8 cellular contexts compared by ENCODE assay signal in the genomic region with DNA sequence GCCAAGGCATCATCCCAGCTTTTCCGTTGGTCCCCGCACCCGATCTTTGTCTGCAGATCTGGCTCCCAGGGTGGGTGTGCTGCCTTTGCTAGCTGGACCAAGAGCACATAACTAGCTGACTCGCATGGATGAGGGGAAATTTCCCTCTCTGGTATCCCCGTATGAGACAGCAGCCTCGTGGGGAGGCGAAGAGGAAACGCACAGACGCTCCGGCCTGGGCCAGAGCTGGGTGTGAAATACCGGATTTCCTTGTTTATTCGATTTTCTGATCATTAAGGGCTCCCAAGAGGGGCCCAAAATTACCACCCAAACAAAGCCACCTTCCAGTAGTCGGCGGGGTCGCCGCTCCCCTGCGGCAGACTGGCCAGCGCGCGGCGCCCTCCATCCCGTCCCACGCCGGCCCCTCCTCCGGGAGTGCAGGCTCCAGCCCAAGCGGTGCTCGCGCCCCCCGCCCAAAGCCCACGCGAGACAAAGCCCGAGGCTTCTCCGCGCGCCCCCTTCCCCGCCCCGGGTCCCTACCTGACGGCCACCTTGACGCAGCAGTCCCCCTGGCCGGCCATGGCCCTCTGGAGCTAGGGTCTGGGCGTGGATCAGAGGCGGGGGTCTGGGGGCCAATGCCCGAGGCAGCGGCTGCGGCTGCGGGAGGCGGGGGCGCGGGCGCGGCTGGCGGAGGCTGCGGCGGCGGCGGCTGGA. TPM values are rescaled to one million over a fixed set of nuclear protein-coding genes. Genes with fewer than 3 reads are reported as not detected.
DNase-seq lines count a peak whose midpoint lies in the region; ATAC-seq and TF ChIP-seq lines count a peak whose summit lies in the region.

No MANE protein-coding gene starts in this region.

- H3K4me3 ChIP-seq in CD4-positive, CD25-positive, alpha-beta regulatory T cell (ENCODE audit: low read depth, low read length), result peak overlapping the region; percentile 86
- peak overlapping the region; percentile 25 for H3K4me3 ChIP-seq in fibroblast of mammary gland (ENCODE audit: control insufficient read depth, low read depth, low read length)
- peak overlapping the region; percentile 62 for H3K4me3 ChIP-seq in trophoblast cell (ENCODE audit: low read depth, low read length)

- H3K27ac ChIP-seq in CD4-positive, CD25-positive, alpha-beta regulatory T cell (ENCODE audit: insufficient read depth, low read length, poor library complexity, severe bottlenecking), result peak overlapping the region; percentile 87
- no peak overlapping the region for H3K27ac ChIP-seq in trophoblast cell (ENCODE audit: low read depth, low read length)

- H3K23ac ChIP-seq in trophoblast cell (ENCODE audit: low read length), result no peak overlapping the region

- no peaks in the 10 kb centered on the region for H3K9me3 ChIP-seq in CD4-positive, CD25-positive, alpha-beta regulatory T cell (ENCODE audit: control insufficient read depth in 2 of 2, low read length in 2 of 2)
- no peaks in the 10 kb centered on the region for H3K9me3 ChIP-seq in trophoblast cell (ENCODE audit: insufficient read depth, low read depth, low read length)

- H3K4me3 Mint-ChIP-seq in CD4-positive, CD25-positive, alpha-beta regulatory T cell, result peak overlapping the region; percentile 97 to 99 (median 98)

- H3K79me2 ChIP-seq in trophoblast cell (ENCODE audit: control insufficient read depth, insufficient read depth, low read length, poor library complexity), result no peaks in the 10 kb centered on the region

- H2AK5ac ChIP-seq in trophoblast cell (ENCODE audit: low read length), result no peak overlapping the region

- no peak for TF ChIP-seq CTCF in fibroblast of mammary gland (conservative IDR thresholded peaks at IDR 0.05; ENCODE audit: control insufficient read depth, insufficient read depth, low read depth, low read length)

- peaks cover 12 to 82% (median 47%) of the 10 kb centered on the region in 4 donors for H3K4me1 Mint-ChIP-seq in CD4-positive, CD25-positive, alpha-beta regulatory T cell

- no peak overlapping the region for H3K9ac ChIP-seq in trophoblast cell (ENCODE audit: low read length)

- no peak overlapping the region for H2BK120ac ChIP-seq in trophoblast cell (ENCODE audit: insufficient read depth, low read length, poor library complexity)

- H3K36me3 ChIP-seq in CD4-positive, CD25-positive, alpha-beta regulatory T cell (ENCODE audit: control insufficient read depth, insufficient read depth, low read length), result no peaks in the 10 kb centered on the region
- H3K36me3 ChIP-seq in trophoblast cell (ENCODE audit: control insufficient read depth in 1 of 2, insufficient read depth in 2 of 2, low read length in 2 of 2), result no peaks in the 10 kb centered on the region

- H3K79me1 ChIP-seq in trophoblast cell (ENCODE audit: low read length), result peaks cover 1% of the 10 kb centered on the region

- H3K27me3 ChIP-seq in CD4-positive, CD25-positive, alpha-beta regulatory T cell (ENCODE audit: control insufficient read depth, insufficient read depth, low read length), result no peaks in the 10 kb centered on the region
- H3K27me3 ChIP-seq in trophoblast cell (ENCODE audit: insufficient read depth, low read length), result peaks cover 15% of the 10 kb centered on the region

- H3K27me3 Mint-ChIP-seq in CD4-positive, CD25-positive, alpha-beta regulatory T cell, result peaks cover 4% of the 10 kb centered on the region

- H3K9me3 Mint-ChIP-seq in CD4-positive, CD25-positive, alpha-beta regulatory T cell, result no peaks in the 10 kb centered on the region

- no peak overlapping the region for H3K18ac ChIP-seq in trophoblast cell (ENCODE audit: low read length)

- H2AFZ ChIP-seq in trophoblast cell (ENCODE audit: insufficient read depth, low read length, poor library complexity), result peak overlapping the region; percentile 35

- no CpG with 5 or more reads among the region's 56 CpGs for WGBS in trophoblast cell (ENCODE audit: extremely low coverage, insufficient coverage, insufficient read length)

- H4K8ac ChIP-seq in trophoblast cell (ENCODE audit: low read depth, low read length), result no peak overlapping the region

- no peak for ATAC-seq in CD4-positive, CD25-positive, alpha-beta regulatory T cell (ENCODE audit: low read depth in 2 of 2)
- ATAC-seq in HG03095 (IDR thresholded peaks at IDR 0.05; ENCODE audit: unreplicated experiment) (no peak), HG03097 (IDR thresholded peaks at IDR 0.05; ENCODE audit: low FRiP score, unreplicated experiment) (no peak)

- H3K27ac Mint-ChIP-seq in CD4-positive, CD25-positive, alpha-beta regulatory T cell, result peak overlapping the region; percentile 92 to 98 (median 96)

- no peak overlapping the region for H2BK5ac ChIP-seq in trophoblast cell (ENCODE audit: low read depth, low read length, poor library complexity)

- H4K12ac ChIP-seq in trophoblast cell (ENCODE audit: low read depth, low read length), result peak overlapping the region; percentile 7

- H3K4me1 ChIP-seq in CD4-positive, CD25-positive, alpha-beta regulatory T cell (ENCODE audit: control insufficient read depth, insufficient read depth, low read length, poor library complexity, severe bottlenecking), result peaks cover 70% of the 10 kb centered on the region
- peaks cover 3 to 4% of the 10 kb centered on the region in 2 experiments for H3K4me1 ChIP-seq in trophoblast cell (ENCODE audit: control insufficient read depth in 1 of 2, insufficient read depth in 2 of 2, low read length in 2 of 2)

- H3K4ac ChIP-seq in trophoblast cell (ENCODE audit: low read depth, low read length), result no peak overlapping the region

- no peak overlapping the region for H2BK12ac ChIP-seq in trophoblast cell (ENCODE audit: low read length)

- H3K36me3 Mint-ChIP-seq in CD4-positive, CD25-positive, alpha-beta regulatory T cell, result peaks cover 4% of the 10 kb centered on the region

- DNase-seq in CD4-positive, CD25-positive, alpha-beta regulatory T cell, result peak; percentile 12 to 67 (median 41)
- DNase-seq in HT-29 (ENCODE audit: low spot score), result peak; percentile 14
- peak; percentile 41 for DNase-seq in activated CD8-positive, alpha-beta memory T cell treated with anti-CD3 and anti-CD28 coated beads, Interleukin-2, amount 50 U/mL, for 4 hours
- no peak for DNase-seq in fibroblast of mammary gland (ENCODE audit: low read depth)
- peak in 1 of 2 donors; percentile 19 for DNase-seq in trophoblast cell
- DNase-seq in GM19238 (ENCODE audit: insufficient read length, low spot score), result no peak

- peak overlapping the region; percentile 66 for H3K4me2 ChIP-seq in trophoblast cell (ENCODE audit: low read length)

- no peak overlapping the region for H3K14ac ChIP-seq in trophoblast cell (ENCODE audit: low read length)

- no peak overlapping the region for H4K91ac ChIP-seq in trophoblast cell (ENCODE audit: low read depth, low read length)

RNA-seq across cellular contexts. Expression of a gene that starts 0.5 kb away (rescaled TPM):
- total RNA-seq in CD4-positive, CD25-positive, alpha-beta regulatory T cell, result 96.9 TPM
- 1 to 10 TPM; 2.3 to 3.5 (median 3.0) TPM for polyA plus RNA-seq in CD4-positive, CD25-positive, alpha-beta regulatory T cell
- 3.8 and 4.8 TPM in 2 replicates for total RNA-seq in HT-29 (2014; rRNA removed; shearing (Covaris generic))
- polyA plus RNA-seq in trophoblast cell (2013), result 0.44 and 0.56 TPM in 2 replicates

Comparison
In these comparisons a context has a peak if more than half of its experiments do, and no peak if none do; other contexts are left out.
1. DNase-seq: peak in CD4-positive, CD25-positive, alpha-beta regulatory T cell (3 of 3), HT-29 (single experiment) and activated CD8-positive, alpha-beta memory T cell treated with anti-CD3 and anti-CD28 coated beads, Interleukin-2, amount 50 U/mL, for 4 hours (single experiment); none in fibroblast of mammary gland (single experiment) and GM19238 (single experiment).
2. H3K4me3 ChIP-seq: peak in every context shown above with its lines; median percentile 86 in CD4-positive, CD25-positive, alpha-beta regulatory T cell; 62 in trophoblast cell; 25 in fibroblast of mammary gland.
3. RNA of a gene that starts 0.5 kb away (total RNA-seq): 96.9 TPM in CD4-positive, CD25-positive, alpha-beta regulatory T cell (single experiment); 3.8 to 4.8 TPM in HT-29; every median in the first group is over 10 times any median in the second.